14 cellular contexts compared by ENCODE assay signal in the genomic region with DNA sequence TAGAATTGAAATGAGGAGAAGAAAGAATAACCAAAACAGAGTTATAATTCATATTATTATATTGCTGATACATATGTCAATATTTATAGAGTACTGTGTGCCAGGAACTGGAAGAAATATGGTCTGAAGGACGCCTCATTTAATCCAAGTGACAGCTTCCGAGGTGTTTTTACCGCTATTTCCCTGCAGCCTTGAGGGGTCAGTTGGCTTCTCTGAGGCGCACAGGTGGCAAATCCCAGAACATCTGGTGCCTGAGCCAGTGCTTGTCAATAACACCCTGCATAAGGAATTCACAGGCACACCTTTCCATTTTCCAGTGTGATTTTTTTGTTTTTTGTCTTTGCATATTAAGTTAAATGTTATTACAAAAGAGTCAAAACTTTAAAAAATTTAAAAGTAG. TPM values are rescaled to one million over a fixed set of nuclear protein-coding genes. Genes with fewer than 3 reads are reported as not detected.
A peak's percentile ranks its signal among the peaks of the same experiment; 100 is the strongest.
DNase-seq lines count a peak whose midpoint lies in the region; ATAC-seq and TF ChIP-seq lines count a peak whose summit lies in the region.
"Had no signal": no experiment of that assay in that cellular context is flagged by ENCODE, and none has a peak within 500 bp of the region (broad histone marks: within the 10 kb centered on the region; RNA-seq: fewer than 3 reads in every experiment).

No MANE protein-coding gene starts in this region.

- intact Hi-C loops in right cardiac atrium (cut with DNase I): loop anchor here in 3 of 4 donors (5.0 to 10.0 kb wide), 3 partner anchors 130 to 362 kb away; no protein-coding TSS in a partner anchor

- H3K4me3 ChIP-seq in right atrium auricular region (no peak overlapping the region), right cardiac atrium (ENCODE audit: low read length) (no peak overlapping the region), lung (no peak overlapping the region)
- H3K4me3 ChIP-seq: A549, GM12878 had no signal

- H3K4me1 ChIP-seq in right atrium auricular region: peaks cover 0 to under 1% of the 10 kb centered on the region in 2 donors
- no peaks in the 10 kb centered on the region for H3K4me1 ChIP-seq in right cardiac atrium (ENCODE audit: control insufficient read depth, insufficient read depth, low read length)
- peaks cover 0 to 3% of the 10 kb centered on the region in 2 donors for H3K4me1 ChIP-seq in lung (ENCODE audit: control insufficient read depth in 2 of 2, insufficient read depth in 2 of 2, low read length in 2 of 2)
- H3K4me1 ChIP-seq: BE2C had no signal

- TF ChIP-seq CTCF in right atrium auricular region (IDR thresholded peaks at IDR 0.05): no peak
- no peak for TF ChIP-seq CTCF in lung (IDR thresholded peaks at IDR 0.05; ENCODE audit: control extremely low read depth, extremely low read depth)

- DNase-seq in right atrium auricular region (ENCODE audit: low spot score): peak; percentile 28
- no peak for DNase-seq in right cardiac atrium
- DNase-seq in NCI-H69 (lab: John Stamatoyannopoulos, UW): peak; percentile 47
- peak; percentile 19 for DNase-seq in lung (ENCODE audit: low spot score)
- DNase-seq in DMS153 (lab: John Stamatoyannopoulos, UW): no peak
- DNase-seq: BE2C; CD8-positive, alpha-beta T cell; COR-L47; DMS79; GOT3 had no signal

- no peaks in the 10 kb centered on the region for H3K9me3 ChIP-seq in right atrium auricular region
- H3K9me3 ChIP-seq in right cardiac atrium (ENCODE audit: control insufficient read depth, low read length): no peaks in the 10 kb centered on the region
- no peaks in the 10 kb centered on the region for H3K9me3 ChIP-seq in lung (ENCODE audit: control insufficient read depth in 2 of 2, insufficient read depth in 1 of 2, low read length in 1 of 2)
- H3K9me3 ChIP-seq: A549, BE2C had no signal

- no peaks in the 10 kb centered on the region for H3K27me3 ChIP-seq in right atrium auricular region
- no peaks in the 10 kb centered on the region for H3K27me3 ChIP-seq in right cardiac atrium (ENCODE audit: control insufficient read depth, insufficient read depth)
- no peaks in the 10 kb centered on the region for H3K27me3 ChIP-seq in lung (ENCODE audit: control insufficient read depth, insufficient read depth)
- H3K27me3 ChIP-seq: BE2C had no signal

- no peaks in the 10 kb centered on the region for H3K36me3 ChIP-seq in right atrium auricular region
- peaks cover 0 to 16% of the 10 kb centered on the region in 2 donors for H3K36me3 ChIP-seq in lung (ENCODE audit: control insufficient read depth in 2 of 2, insufficient read depth in 2 of 2, low read length in 2 of 2)
- H3K36me3 ChIP-seq: BE2C had no signal

- WGBS in right cardiac atrium: 92% methylated on average over 4 of the region's 4 CpGs
- WGBS in lung, 2 donors: 85 to 96% methylated on average over 4 of the region's 4 CpGs

- H3K27ac ChIP-seq in right atrium auricular region (no peak overlapping the region), right cardiac atrium (ENCODE audit: low read length) (no peak overlapping the region), lung (ENCODE audit: low read depth in 1 of 2, low read length in 1 of 2) (no peak overlapping the region)

- no peak for ATAC-seq in right cardiac atrium
- no peak for ATAC-seq in lung (ENCODE audit: insufficient read depth, low FRiP score)
- no peak for ATAC-seq in GM21423 (IDR thresholded peaks at IDR 0.05; ENCODE audit: unreplicated experiment)
- ATAC-seq in HG02981 (IDR thresholded peaks at IDR 0.05; ENCODE audit: unreplicated experiment): no peak
- ATAC-seq: A549; CD8-positive, alpha-beta T cell; GM12878 had no signal

RNA-seq across cellular contexts. Expression of a gene that starts 43.3 kb away (rescaled TPM):
- total RNA-seq in right atrium auricular region (100 to 1,000 TPM; 122 to 169 TPM), right cardiac atrium (100 to 1,000 TPM; 140 to 173 (median 143) TPM), lung (100 to 1,000 TPM; 126 to 301 TPM)
- polyA plus RNA-seq in right cardiac atrium (150 TPM), lung (1,000 to 10,000 TPM in 1 of 2 donors, 100 to 1,000 TPM in 1; 109 to 1,526 TPM)

Comparison
In these comparisons a context has a peak if more than half of its experiments do, and no peak if none do; other contexts are left out.
1. DNase-seq: peak in right atrium auricular region (single experiment), NCI-H69 (single experiment) and lung (single experiment); none in right cardiac atrium (0 of 3) and DMS153 (single experiment).